Comparison of ENCODE assay signal across 1 cellular context in the genomic region with DNA sequence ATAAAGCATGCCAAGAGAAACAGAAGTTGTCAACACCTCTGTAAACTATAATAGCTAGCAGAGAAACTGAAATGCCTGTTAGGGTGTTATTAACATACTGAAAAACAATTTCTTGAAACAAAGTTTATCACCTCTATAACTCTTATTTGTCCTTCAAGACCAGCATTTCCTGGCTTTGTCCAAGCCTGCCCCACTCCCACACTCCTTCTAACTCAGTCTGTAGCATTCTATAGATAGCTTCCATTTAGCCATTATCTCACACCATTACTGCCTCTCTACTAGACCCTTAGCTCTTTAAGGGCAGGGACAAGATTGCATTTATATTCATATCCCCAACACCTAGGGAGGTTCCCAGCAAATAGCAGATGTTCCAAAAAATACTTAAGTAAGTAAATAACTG.
TF ChIP-seq lines count a peak whose summit lies in the region.

No MANE protein-coding gene starts in this region.

TF ChIP-seq in K562, 482 proteins besides CTCF, POLR2A, EP300 and RAD21 (continued from another document):
- TF ChIP-seq, protein P1, sequence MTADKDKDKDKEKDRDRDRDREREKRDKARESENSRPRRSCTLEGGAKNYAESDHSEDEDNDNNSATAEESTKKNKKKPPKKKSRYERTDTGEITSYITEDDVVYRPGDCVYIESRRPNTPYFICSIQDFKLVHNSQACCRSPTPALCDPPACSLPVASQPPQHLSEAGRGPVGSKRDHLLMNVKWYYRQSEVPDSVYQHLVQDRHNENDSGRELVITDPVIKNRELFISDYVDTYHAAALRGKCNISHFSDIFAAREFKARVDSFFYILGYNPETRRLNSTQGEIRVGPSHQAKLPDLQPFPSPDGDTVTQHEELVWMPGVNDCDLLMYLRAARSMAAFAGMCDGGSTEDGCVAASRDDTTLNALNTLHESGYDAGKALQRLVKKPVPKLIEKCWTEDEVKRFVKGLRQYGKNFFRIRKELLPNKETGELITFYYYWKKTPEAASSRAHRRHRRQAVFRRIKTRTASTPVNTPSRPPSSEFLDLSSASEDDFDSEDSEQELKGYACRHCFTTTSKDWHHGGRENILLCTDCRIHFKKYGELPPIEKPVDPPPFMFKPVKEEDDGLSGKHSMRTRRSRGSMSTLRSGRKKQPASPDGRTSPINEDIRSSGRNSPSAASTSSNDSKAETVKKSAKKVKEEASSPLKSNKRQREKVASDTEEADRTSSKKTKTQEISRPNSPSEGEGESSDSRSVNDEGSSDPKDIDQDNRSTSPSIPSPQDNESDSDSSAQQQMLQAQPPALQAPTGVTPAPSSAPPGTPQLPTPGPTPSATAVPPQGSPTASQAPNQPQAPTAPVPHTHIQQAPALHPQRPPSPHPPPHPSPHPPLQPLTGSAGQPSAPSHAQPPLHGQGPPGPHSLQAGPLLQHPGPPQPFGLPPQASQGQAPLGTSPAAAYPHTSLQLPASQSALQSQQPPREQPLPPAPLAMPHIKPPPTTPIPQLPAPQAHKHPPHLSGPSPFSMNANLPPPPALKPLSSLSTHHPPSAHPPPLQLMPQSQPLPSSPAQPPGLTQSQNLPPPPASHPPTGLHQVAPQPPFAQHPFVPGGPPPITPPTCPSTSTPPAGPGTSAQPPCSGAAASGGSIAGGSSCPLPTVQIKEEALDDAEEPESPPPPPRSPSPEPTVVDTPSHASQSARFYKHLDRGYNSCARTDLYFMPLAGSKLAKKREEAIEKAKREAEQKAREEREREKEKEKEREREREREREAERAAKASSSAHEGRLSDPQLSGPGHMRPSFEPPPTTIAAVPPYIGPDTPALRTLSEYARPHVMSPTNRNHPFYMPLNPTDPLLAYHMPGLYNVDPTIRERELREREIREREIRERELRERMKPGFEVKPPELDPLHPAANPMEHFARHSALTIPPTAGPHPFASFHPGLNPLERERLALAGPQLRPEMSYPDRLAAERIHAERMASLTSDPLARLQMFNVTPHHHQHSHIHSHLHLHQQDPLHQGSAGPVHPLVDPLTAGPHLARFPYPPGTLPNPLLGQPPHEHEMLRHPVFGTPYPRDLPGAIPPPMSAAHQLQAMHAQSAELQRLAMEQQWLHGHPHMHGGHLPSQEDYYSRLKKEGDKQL (CRISPR knock-in tag; IDR thresholded peaks at IDR 0.05; ENCODE audit: borderline replicate concordance), result no peak
- TF ChIP-seq BRCA1 (IDR thresholded peaks at IDR 0.05) (no peak), BRCA1 (CRISPR knock-in tag; IDR thresholded peaks at IDR 0.05) (no peak), KDM5B (IDR thresholded peaks at IDR 0.05; ENCODE audit: insufficient replicate concordance, low read depth, low read length) (no peak), RFX5 (IDR thresholded peaks at IDR 0.05; ENCODE audit: low read depth, low read length) (no peak), MECOM (CRISPR knock-in tag; IDR thresholded peaks at IDR 0.05) (no peak), POLR3A (IDR thresholded peaks at IDR 0.05; ENCODE audit: borderline replicate concordance, extremely low read depth, insufficient read depth, insufficient read length) (no peak)
